ENCODE assay signal across 9 cellular contexts in the genomic region with DNA sequence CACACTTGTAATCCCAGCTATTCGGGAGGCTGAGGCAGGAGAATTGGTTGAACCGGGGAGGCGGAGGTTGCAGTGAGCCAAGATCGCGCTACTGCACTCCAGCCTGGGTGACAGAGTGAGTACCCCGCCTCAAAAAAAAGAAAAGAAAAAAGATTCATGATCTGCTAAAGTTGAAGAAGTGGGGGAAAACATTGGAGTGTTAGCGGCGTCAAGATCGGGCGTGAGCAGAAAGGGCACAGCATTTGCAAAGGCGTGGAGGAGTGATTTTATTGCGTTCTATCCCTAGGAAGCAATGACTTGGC. TPM values are rescaled to one million over a fixed set of nuclear protein-coding genes. Genes with fewer than 3 reads are reported as not detected.
DNase-seq lines count a peak whose midpoint lies in the region; ATAC-seq, FAIRE-seq and TF ChIP-seq lines count a peak whose summit lies in the region.
"Had no signal": no experiment of that assay in that cellular context is flagged by ENCODE, and none has a peak within 500 bp of the region (broad histone marks: within the 10 kb centered on the region; RNA-seq: fewer than 3 reads in every experiment).

No MANE protein-coding gene starts in this region.

- in situ Hi-C loops in K562 (cut with MboI): no loop called here

- H3K9ac ChIP-seq in K562 (ENCODE audit: insufficient read depth in 1 of 2, low read depth in 2 of 2, low read length in 2 of 2): no peak overlapping the region; a peak in 1 of 4 replicates

- H3K36me3 ChIP-seq in left ventricle myocardium inferior (peaks cover 14% of the 10 kb centered on the region), K562 (ENCODE audit: control insufficient read depth, insufficient read depth, low read length) (peaks cover 35% of the 10 kb centered on the region), uterus (no peaks in the 10 kb centered on the region)

- POLR2A ChIA-PET in K562 (lab: Yijun Ruan, JAX): interaction anchor here (0.6 to 2.0 kb wide), 19 partner anchors 10 to 147 kb away, joined by 3 to 12 read pairs (median 3); a partner anchor contains a TSS

- 69% methylated on average over 10 of the region's 12 CpGs for WGBS in K562 (ENCODE audit: insufficient coverage, low coverage, missing lambda C conversion rate)

- no peak for FAIRE-seq in K562 (lab: Jason Lieb, UNC)

- no TSS peak for BruUV-seq in K562 (replicated peaks; lab: Mats Ljungman, UMichigan)

- peak overlapping the region; percentile 61; the same call in 1 of the 2 replicates for H3K4me2 ChIP-seq in K562 (ENCODE audit: insufficient read depth, low read length)

- intact Hi-C loops in left ventricle myocardium inferior (cut with micrococcal nuclease) (no loop called here), Right ventricle myocardium superior (cut with DNase I) (loop anchor here (2.0 kb wide), 1 partner anchor 148 kb away; no protein-coding TSS in a partner anchor), K562 (cut with micrococcal nuclease) (loop anchor here (1.0 to 5.0 kb wide), 4 partner anchors 40 to 148 kb away; a partner anchor contains a TSS), uterus (cut with DNase I; ENCODE audit: low total_unique reads) (loop anchor here (10.0 kb wide), 1 partner anchor 148 kb away; no protein-coding TSS in a partner anchor)

- TF ChIP-seq POLR2A in K562 (conservative IDR thresholded peaks at IDR 0.05) (no peak), uterus (IDR thresholded peaks at IDR 0.05) (no peak)

- H3K9me1 ChIP-seq in K562 (ENCODE audit: control insufficient read depth, insufficient read depth, low read length): peaks cover 6% of the 10 kb centered on the region

- ATAC-seq in Right ventricle myocardium superior (ENCODE audit: poor library complexity): no peak
- ATAC-seq in K562: no peak
- ATAC-seq in HG02840 (IDR thresholded peaks at IDR 0.05; ENCODE audit: low FRiP score, unreplicated experiment): no peak

- TF ChIP-seq RAD21 in K562 (CRISPR knock-in tag; conservative IDR thresholded peaks at IDR 0.05 in 1 of 2, IDR thresholded peaks at IDR 0.05 in 1 of 2): no peak

- CTCF ChIA-PET in K562 (lab: Yijun Ruan, JAX; ENCODE audit: low intra/inter-chr PET ratio): no interaction called here

- H3K27ac ChIP-seq in left ventricle myocardium inferior (replicated peaks) (peak overlapping the region; percentile 79), K562 (ENCODE audit: extremely low read depth, low read depth, low read length) (peak overlapping the region; percentile 31; the same call in 1 of the 3 replicates), uterus (peak overlapping the region; percentile 19 to 31)

- TF ChIP-seq CTCF in left ventricle myocardium inferior (IDR thresholded peaks at IDR 0.05; ENCODE audit: borderline replicate concordance) (no peak), K562 (IDR thresholded peaks at IDR 0.05 in 2 of 3, conservative IDR thresholded peaks at IDR 0.05 in 1 of 3; ENCODE audit: insufficient read depth in 2 of 3, low read depth in 1 of 3, low read length in 3 of 3) (no peak), uterus (IDR thresholded peaks at IDR 0.05) (no peak)

- H3K27me3 ChIP-seq in left ventricle myocardium inferior (ENCODE audit: low read depth) (no peaks in the 10 kb centered on the region), K562 (ENCODE audit: control insufficient read depth in 2 of 2, insufficient read depth in 2 of 2, low read length in 2 of 2) (no peaks in the 10 kb centered on the region), mononuclear cell (ENCODE audit: insufficient read depth, low read length) (no peaks in the 10 kb centered on the region), uterus (no peaks in the 10 kb centered on the region)

- peak overlapping the region; percentile 85 for H2AFZ ChIP-seq in K562 (ENCODE audit: low read depth, low read length)

- peaks cover 36% of the 10 kb centered on the region for H4K20me1 ChIP-seq in K562 (replicated peaks; ENCODE audit: control insufficient read depth, insufficient read depth, low read length)

- peaks cover 46% of the 10 kb centered on the region for H3K4me1 ChIP-seq in left ventricle myocardium inferior
- H3K4me1 ChIP-seq in K562 (replicated peaks in 1 of 2; ENCODE audit: control insufficient read depth in 2 of 2, insufficient read depth in 2 of 2, low read length in 2 of 2): peaks cover 18 to 50% of the 10 kb centered on the region in 2 experiments; a peak in 4 of 5 replicates
- H3K4me1 ChIP-seq in mononuclear cell (ENCODE audit: insufficient read depth, low read length): peaks cover 38% of the 10 kb centered on the region
- peaks cover 0 to 12% of the 10 kb centered on the region in 2 donors for H3K4me1 ChIP-seq in uterus

- H3K9me3 ChIP-seq in left ventricle myocardium inferior (replicated peaks) (no peaks in the 10 kb centered on the region), K562 (replicated peaks; ENCODE audit: control insufficient read depth, insufficient read depth, low read depth, low read length) (no peaks in the 10 kb centered on the region), mononuclear cell (ENCODE audit: low read depth, low read length) (no peaks in the 10 kb centered on the region), uterus (no peaks in the 10 kb centered on the region)

- DNase-seq in left ventricle myocardium inferior (no peak), Right ventricle myocardium superior (no peak), K562 (ENCODE audit: extremely low read depth in 1 of 4, low spot score in 3 of 4) (no peak), uterus (no peak), germinal center (ENCODE audit: low spot score) (no peak), mucosa of gallbladder (ENCODE audit: low spot score) (no peak)
- DNase-seq: activated gamma-delta T cell had no signal

- H3K79me2 ChIP-seq in K562 (ENCODE audit: control insufficient read depth, insufficient read depth, low read length): peaks cover 42% of the 10 kb centered on the region

- no peak for TF ChIP-seq EP300 in K562 (IDR thresholded peaks at IDR 0.05; ENCODE audit: low read length)

- H3K4me3 ChIP-seq in left ventricle myocardium inferior (peak overlapping the region; percentile 51), K562 (no peak overlapping the region), mononuclear cell (ENCODE audit: low read length) (peak overlapping the region; percentile 4), uterus (no peak overlapping the region)

RNA-seq across cellular contexts. Expression of a gene that starts 0.9 kb away (rescaled TPM):
- total RNA-seq in left ventricle myocardium inferior (156 TPM), Right ventricle myocardium superior (180 TPM), K562 (2014; rRNA removed) (77.1 and 94.4 TPM in 2 replicates), K562 (2014; rRNA removed; fragmentation: Illumina TruSeq; extraction: Trizol) (53.2 and 53.5 TPM in 2 replicates), K562 (2015; rRNA removed; fragmentation: Illumina TruSeq; extraction: Trizol) (66.6 and 67.2 TPM in 2 replicates), K562 (2021) (153 and 161 TPM in 2 replicates), mononuclear cell (149 TPM), uterus (100 to 1,000 TPM in 2 of 4 donors, 10 to 100 TPM in 2; 46.8 to 150 (median 86.0) TPM), mucosa of gallbladder (227 TPM)
- total RNA-seq in K562 (2011; cell fraction: chromatin; rRNA removed; ENCODE audit: low replicate concordance): 612 and 1,251 TPM in 2 replicates
- total RNA-seq in K562 (2011; cell fraction: nucleolus; rRNA removed): 540 and 557 TPM in 2 replicates
- total RNA-seq in K562 (2011; cell fraction: nucleoplasm; rRNA removed): 513 and 610 TPM in 2 replicates
- polyA plus RNA-seq in K562 (2011; rRNA removed) (72.6 and 122 TPM in 2 replicates), K562 (2014; fragmentation: Illumina TruSeq; extraction: Trizol) (93.5 and 112 TPM in 2 replicates), K562 (2014; fragmentation: Nextera tagmentation; extraction: Ambion mirVana) (1 to 10 TPM; 2.2 to 2.4 TPM), K562 (2014; rRNA removed) (88.8 and 104 TPM in 2 replicates)
- polyA plus RNA-seq in K562 (2011; cell fraction: cytosol; rRNA removed): 66.0 and 77.5 TPM in 2 replicates
- 343 and 372 TPM in 2 replicates for polyA plus RNA-seq in K562 (2011; cell fraction: nucleus; rRNA removed)
- polyA plus RNA-seq in K562 (2012): 121 and 177 TPM in 2 replicates
- 138 and 139 TPM in 2 replicates for polyA minus RNA-seq in K562 (2011; rRNA and poly(A)+ RNA removed)
- polyA minus RNA-seq in K562 (2011; cell fraction: cytosol; rRNA and poly(A)+ RNA removed): 108 and 150 TPM in 2 replicates
- polyA minus RNA-seq in K562 (2011; cell fraction: nucleus; rRNA and poly(A)+ RNA removed): 314 and 488 TPM in 2 replicates

RNA-seq across cellular contexts. Expression of a gene that starts 15.8 kb away (rescaled TPM):
- total RNA-seq in left ventricle myocardium inferior (30.5 TPM), Right ventricle myocardium superior (24.8 TPM), K562 (2014; rRNA removed) (34.6 and 43.6 TPM in 2 replicates), K562 (2014; rRNA removed; fragmentation: Illumina TruSeq; extraction: Trizol) (7.1 and 10.4 TPM in 2 replicates), K562 (2015; rRNA removed; fragmentation: Illumina TruSeq; extraction: Trizol) (32.8 and 33.7 TPM in 2 replicates), K562 (2021) (63.5 and 63.6 TPM in 2 replicates), mononuclear cell (13.9 TPM), uterus (100 to 1,000 TPM in 1 of 4 donors, 10 to 100 TPM in 3; 35.0 to 311 (median 50.8) TPM), mucosa of gallbladder (48.2 TPM)
- 34.3 and 114 TPM in 2 replicates for total RNA-seq in K562 (2011; cell fraction: chromatin; rRNA removed; ENCODE audit: low replicate concordance)
- 106 TPM in 2 replicates for total RNA-seq in K562 (2011; cell fraction: nucleolus; rRNA removed)
- total RNA-seq in K562 (2011; cell fraction: nucleoplasm; rRNA removed): 68.0 and 71.0 TPM in 2 replicates
- polyA plus RNA-seq in K562 (2011; rRNA removed) (30.5 and 46.6 TPM in 2 replicates), K562 (2014; fragmentation: Illumina TruSeq; extraction: Trizol) (19.3 and 44.0 TPM in 2 replicates), K562 (2014; fragmentation: Nextera tagmentation; extraction: Ambion mirVana) (1 to 10 TPM; 1.2 to 6.2 TPM), K562 (2014; rRNA removed) (65.5 and 77.8 TPM in 2 replicates)
- polyA plus RNA-seq in K562 (2011; cell fraction: cytosol; rRNA removed): 37.2 and 62.5 TPM in 2 replicates
- polyA plus RNA-seq in K562 (2011; cell fraction: nucleus; rRNA removed): 188 and 308 TPM in 2 replicates
- polyA plus RNA-seq in K562 (2012): 29.4 and 72.1 TPM in 2 replicates
- 6.0 and 7.7 TPM in 2 replicates for polyA minus RNA-seq in K562 (2011; rRNA and poly(A)+ RNA removed)
- polyA minus RNA-seq in K562 (2011; cell fraction: cytosol; rRNA and poly(A)+ RNA removed): 15.5 and 16.8 TPM in 2 replicates
- 19.0 and 26.1 TPM in 2 replicates for polyA minus RNA-seq in K562 (2011; cell fraction: nucleus; rRNA and poly(A)+ RNA removed)

Comparison
In these comparisons a context has a peak if more than half of its experiments do, and no peak if none do; other contexts are left out.
1. H3K27ac ChIP-seq: peak in every context shown above with its lines; median percentile 79 in left ventricle myocardium inferior; 31 in K562; 25 in uterus.
2. H3K4me3 ChIP-seq: peak in left ventricle myocardium inferior (single experiment) and mononuclear cell (single experiment); none in K562 (single experiment) and uterus (0 of 2).